Comparison of ENCODE assay signal across 1 cellular context in genomic region chr17:81513669-81514484, GRCh38.
A peak's percentile ranks its signal among the peaks of the same experiment; 100 is the strongest.
TF ChIP-seq lines count a peak whose summit lies in the region.

No MANE protein-coding gene starts in this region.

TF ChIP-seq in H1, 55 proteins besides CTCF, POLR2A, EP300 and RAD21:
- no peak for TF ChIP-seq E2F6 (IDR thresholded peaks at IDR 0.05)
- TF ChIP-seq SUZ12 (IDR thresholded peaks at IDR 0.05; ENCODE audit: low read length), result no peak
- TF ChIP-seq BCL11A (IDR thresholded peaks at IDR 0.05; ENCODE audit: low read depth in 2 of 2, low read length in 2 of 2), result no peak
- no peak for TF ChIP-seq KDM5A (IDR thresholded peaks at IDR 0.05; ENCODE audit: low read length)
- peak; percentile 38 for TF ChIP-seq KDM4A (IDR thresholded peaks at IDR 0.05; ENCODE audit: low read depth, low read length, severe bottlenecking)
- no peak for TF ChIP-seq GTF2F1 (IDR thresholded peaks at IDR 0.05; ENCODE audit: borderline replicate concordance, low read depth, low read length)
- TF ChIP-seq SIN3A (conservative IDR thresholded peaks at IDR 0.05 in 1 of 2, IDR thresholded peaks at IDR 0.05 in 1 of 2; ENCODE audit: low read depth in 1 of 2, low read length in 2 of 2), result 0 out of 4 replicates have a peak, but pooled peaks of 1 of the 2 experiments have one; percentile 12
- TF ChIP-seq ATF3 (IDR thresholded peaks at IDR 0.05; ENCODE audit: insufficient read depth, low read depth, low read length), result no peak
- TF ChIP-seq KDM1A (IDR thresholded peaks at IDR 0.05; ENCODE audit: borderline replicate concordance, low read length), result no peak
- TF ChIP-seq TBP (IDR thresholded peaks at IDR 0.05; ENCODE audit: low read depth, low read length), result peak; percentile 5; the same call in 1 of the 2 replicates
- TF ChIP-seq SP1 (IDR thresholded peaks at IDR 0.05; ENCODE audit: low read depth, low read length), result no peak
- TF ChIP-seq TAF1 (IDR thresholded peaks at IDR 0.05; ENCODE audit: low read depth, low read length), result peak; percentile 14
TF ChIP-seq in H1: peak in this region for 4.
